In the genomic region with DNA sequence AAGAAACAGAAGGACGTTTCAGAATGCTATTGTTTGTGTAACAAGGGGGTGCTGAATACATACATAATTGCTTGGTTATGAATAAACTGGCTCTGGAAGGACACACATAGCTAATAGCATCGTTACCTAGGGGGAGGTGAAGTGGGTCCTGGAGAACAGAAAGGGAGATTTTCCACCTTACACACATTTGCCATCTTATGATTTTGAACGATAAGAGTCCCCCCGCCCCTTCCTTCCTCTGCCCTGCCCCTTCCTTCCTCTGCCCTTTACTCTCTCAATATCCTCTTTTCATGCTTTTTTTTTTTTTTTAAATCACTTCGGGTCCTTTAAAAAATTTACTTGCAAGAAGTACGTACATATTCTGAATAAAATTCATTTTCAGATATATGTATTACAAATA, we compare ENCODE assay signal across 9 cellular contexts. TPM values are rescaled to one million over a fixed set of nuclear protein-coding genes. Genes with fewer than 3 reads are reported as not detected.
A peak's percentile ranks its signal among the peaks of the same experiment; 100 is the strongest.
DNase-seq lines count a peak whose midpoint lies in the region; ATAC-seq, FAIRE-seq and TF ChIP-seq lines count a peak whose summit lies in the region.
"Had no signal": no experiment of that assay in that cellular context is flagged by ENCODE, and none has a peak within 500 bp of the region (broad histone marks: within the 10 kb centered on the region; RNA-seq: fewer than 3 reads in every experiment).

No MANE protein-coding gene starts in this region.

- H3K27me3 ChIP-seq in CD4-positive, CD25-positive, alpha-beta regulatory T cell (ENCODE audit: control insufficient read depth, insufficient read depth, low read length) = no peaks in the 10 kb centered on the region
- H3K27me3 ChIP-seq in neural progenitor cell (no peaks in the 10 kb centered on the region), body of pancreas (no peaks in the 10 kb centered on the region)

- no peaks in the 10 kb centered on the region for H3K9me3 ChIP-seq in CD4-positive, CD25-positive, alpha-beta regulatory T cell (ENCODE audit: control insufficient read depth in 2 of 2, low read length in 2 of 2)
- no peaks in the 10 kb centered on the region for H3K9me3 ChIP-seq in neural progenitor cell (ENCODE audit: low read depth)
- no peaks in the 10 kb centered on the region for H3K9me3 ChIP-seq in body of pancreas

- H3K9ac ChIP-seq in neural progenitor cell = no peak overlapping the region

- peak overlapping the region; percentile 99 for H3K4me3 ChIP-seq in CD4-positive, CD25-positive, alpha-beta regulatory T cell (ENCODE audit: low read depth, low read length)
- H3K4me3 ChIP-seq in neural progenitor cell = peak overlapping the region; percentile 69
- no peak overlapping the region for H3K4me3 ChIP-seq in body of pancreas

- H3F3A ChIP-seq in neural progenitor cell (ENCODE audit: low read depth) = no peaks in the 10 kb centered on the region

- ATAC-seq in CD4-positive, CD25-positive, alpha-beta regulatory T cell (ENCODE audit: low read depth in 2 of 2) = peak; percentile 49
- ATAC-seq in GM19023 (IDR thresholded peaks at IDR 0.05; ENCODE audit: unreplicated experiment) (no peak), GM21723 (IDR thresholded peaks at IDR 0.05; ENCODE audit: unreplicated experiment) (no peak), body of pancreas (no peak)

- WGBS in body of pancreas, 2 donors = 39 to 46% methylated on average over 6 of the region's 6 CpGs

- H3K4me1 ChIP-seq in CD4-positive, CD25-positive, alpha-beta regulatory T cell (ENCODE audit: control insufficient read depth, insufficient read depth, low read length, poor library complexity, severe bottlenecking) = peaks cover 30% of the 10 kb centered on the region
- H3K4me1 ChIP-seq in neural progenitor cell (peaks cover 8% of the 10 kb centered on the region), body of pancreas (peaks cover 13% of the 10 kb centered on the region)

- H3K4me3 Mint-ChIP-seq in CD4-positive, CD25-positive, alpha-beta regulatory T cell = peak overlapping the region; percentile 93 to 95 (median 95)
- H3K4me3 Mint-ChIP-seq in neural progenitor cell = peak overlapping the region; percentile 97

- intact Hi-C loops in body of pancreas (cut with DNase I) = no loop called here

- H3K36me3 Mint-ChIP-seq in CD4-positive, CD25-positive, alpha-beta regulatory T cell = no peaks in the 10 kb centered on the region
- H3K36me3 Mint-ChIP-seq in neural progenitor cell = peaks cover 1% of the 10 kb centered on the region

- peaks cover 41% of the 10 kb centered on the region for H3K79me2 ChIP-seq in neural progenitor cell (ENCODE audit: low read depth)

- peaks cover 0 to 2% (median 0%) of the 10 kb centered on the region in 7 donors for H3K9me3 Mint-ChIP-seq in CD4-positive, CD25-positive, alpha-beta regulatory T cell
- H3K9me3 Mint-ChIP-seq in neural progenitor cell = no peaks in the 10 kb centered on the region

- H3K4me2 ChIP-seq in neural progenitor cell = peak overlapping the region; percentile 87

- H4K20me1 ChIP-seq in neural progenitor cell (ENCODE audit: low read depth) = no peaks in the 10 kb centered on the region

- DNase-seq in CD4-positive, CD25-positive, alpha-beta regulatory T cell = peak; percentile 71 to 86 (median 72)
- DNase-seq in NOMO-1 (lab: John Stamatoyannopoulos, UW; ENCODE audit: unreplicated experiment in 2 of 2) = peak; percentile 62 to 65
- peak; percentile 46 for DNase-seq in activated effector memory CD4-positive, alpha-beta T cell treated with Interleukin-2 at 50 U/mL for 16 hours
- DNase-seq in neural progenitor cell (ENCODE audit: low spot score) = no peak
- DNase-seq in body of pancreas = no peak
- no peak for DNase-seq in D721Med (ENCODE audit: insufficient read length, low spot score)
- DNase-seq: NCI-H2107 had no signal

- H2AFZ ChIP-seq in neural progenitor cell (replicated peaks) = no peak overlapping the region

- no peak for FAIRE-seq in D721Med (lab: Jason Lieb, UNC)

- peak overlapping the region; percentile 95 for H3K27ac ChIP-seq in CD4-positive, CD25-positive, alpha-beta regulatory T cell (ENCODE audit: insufficient read depth, low read length, poor library complexity, severe bottlenecking)
- H3K27ac ChIP-seq in neural progenitor cell (no peak overlapping the region), body of pancreas (peak overlapping the region in 1 of 4 donors; percentile 98)

- H3K4me1 Mint-ChIP-seq in CD4-positive, CD25-positive, alpha-beta regulatory T cell = peaks cover 3 to 42% (median 28%) of the 10 kb centered on the region in 4 donors
- peaks cover 16% of the 10 kb centered on the region for H3K4me1 Mint-ChIP-seq in neural progenitor cell

- H3K36me3 ChIP-seq in CD4-positive, CD25-positive, alpha-beta regulatory T cell (ENCODE audit: control insufficient read depth, insufficient read depth, low read length) = no peaks in the 10 kb centered on the region
- H3K36me3 ChIP-seq in neural progenitor cell (no peaks in the 10 kb centered on the region), body of pancreas (replicated peaks in 1 of 2; ENCODE audit: insufficient read depth in 1 of 2, low read depth in 2 of 2) (no peaks in the 10 kb centered on the region)

- no peak for TF ChIP-seq POLR2A in body of pancreas (IDR thresholded peaks at IDR 0.05)

- no peak for TF ChIP-seq CTCF in neural progenitor cell (IDR thresholded peaks at IDR 0.05)
- no peak for TF ChIP-seq CTCF in body of pancreas (IDR thresholded peaks at IDR 0.05)
- no peak for TF ChIP-seq CTCF in D721Med (IDR thresholded peaks at IDR 0.05; ENCODE audit: insufficient read depth, missing control alignments)

- H3K27me3 Mint-ChIP-seq in CD4-positive, CD25-positive, alpha-beta regulatory T cell = no peaks in the 10 kb centered on the region
- peaks cover 5% of the 10 kb centered on the region for H3K27me3 Mint-ChIP-seq in neural progenitor cell (ENCODE audit: insufficient read depth, low read depth)

- peak overlapping the region; percentile 3 to 98 (median 96) for H3K27ac Mint-ChIP-seq in CD4-positive, CD25-positive, alpha-beta regulatory T cell
- no peak overlapping the region for H3K27ac Mint-ChIP-seq in neural progenitor cell

RNA-seq across cellular contexts. Expression of a gene that starts 0.9 kb away (rescaled TPM):
- 7.6 TPM for total RNA-seq in CD4-positive, CD25-positive, alpha-beta regulatory T cell
- 10 to 100 TPM; 11.8 to 17.2 (median 14.0) TPM for polyA plus RNA-seq in CD4-positive, CD25-positive, alpha-beta regulatory T cell
- 21.6 and 29.9 TPM in 2 replicates for total RNA-seq in neural progenitor cell (ENCODE audit: low replicate concordance)
- total RNA-seq in body of pancreas = 10 to 100 TPM; 14.0 to 14.5 TPM

Comparison
In these comparisons a context has a peak if more than half of its experiments do, and no peak if none do; other contexts are left out.
1. ATAC-seq: peak in CD4-positive, CD25-positive, alpha-beta regulatory T cell (2 of 2); none in GM19023 (single experiment), GM21723 (single experiment) and body of pancreas (single experiment).
2. DNase-seq: peak in CD4-positive, CD25-positive, alpha-beta regulatory T cell (3 of 3), NOMO-1 (2 of 2) and activated effector memory CD4-positive, alpha-beta T cell treated with Interleukin-2 at 50 U/mL for 16 hours (single experiment); none in neural progenitor cell (single experiment), body of pancreas (0 of 4) and D721Med (single experiment).
3. H3K4me3 ChIP-seq: peak in CD4-positive, CD25-positive, alpha-beta regulatory T cell (single experiment) and neural progenitor cell (single experiment); none in body of pancreas (0 of 2).